ENCODE assay signal across 1 cellular context in genomic region chr19:53883741-53884140, GRCh38.
TF ChIP-seq lines count a peak whose summit lies in the region.

No MANE protein-coding gene starts in this region.

TF ChIP-seq in GM23338, 12 proteins besides CTCF, POLR2A, EP300 and RAD21 (continued from another document):
- TF ChIP-seq ZNF462 (CRISPR knock-in tag; IDR thresholded peaks at IDR 0.05) (no peak), CREB1 (CRISPR knock-in tag; IDR thresholded peaks at IDR 0.05; ENCODE audit: low read depth) (no peak), ZNF331 (CRISPR knock-in tag; IDR thresholded peaks at IDR 0.05; ENCODE audit: low read depth) (no peak), ZNF114 (CRISPR knock-in tag; IDR thresholded peaks at IDR 0.05) (no peak), EZH2 (IDR thresholded peaks at IDR 0.05; ENCODE audit: low read depth, unreplicated experiment) (no peak), ETS1 (IDR thresholded peaks at IDR 0.05) (no peak), EZH2phosphoT487 (IDR thresholded peaks at IDR 0.05; ENCODE audit: unreplicated experiment) (no peak)
TF ChIP-seq in GM23338: peak in this region for 0.
